1 cellular context compared by ENCODE assay signal in the genomic region with DNA sequence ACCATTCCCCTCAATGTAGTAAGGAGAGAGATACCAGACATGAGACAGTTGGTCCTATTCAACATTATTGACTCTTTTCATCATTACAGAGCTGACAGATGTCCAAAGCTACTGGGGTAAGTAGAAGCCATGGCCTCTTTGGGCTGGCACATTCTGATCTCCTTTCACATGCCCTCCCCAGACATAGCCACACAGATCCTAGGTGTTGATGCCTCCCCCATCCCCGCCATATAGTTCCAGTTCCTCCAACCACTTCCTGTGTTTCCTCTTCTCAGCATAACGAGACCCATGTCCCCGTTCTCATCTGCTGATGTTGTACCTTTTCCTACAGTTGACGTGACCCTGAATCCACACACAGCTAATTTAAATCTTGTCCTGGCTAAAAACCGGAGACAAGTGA.
TF ChIP-seq lines count a peak whose summit lies in the region.

No MANE protein-coding gene starts in this region.

TF ChIP-seq in IMR-90, 13 proteins besides CTCF, POLR2A, EP300 and RAD21:
- TF ChIP-seq, protein P1, sequence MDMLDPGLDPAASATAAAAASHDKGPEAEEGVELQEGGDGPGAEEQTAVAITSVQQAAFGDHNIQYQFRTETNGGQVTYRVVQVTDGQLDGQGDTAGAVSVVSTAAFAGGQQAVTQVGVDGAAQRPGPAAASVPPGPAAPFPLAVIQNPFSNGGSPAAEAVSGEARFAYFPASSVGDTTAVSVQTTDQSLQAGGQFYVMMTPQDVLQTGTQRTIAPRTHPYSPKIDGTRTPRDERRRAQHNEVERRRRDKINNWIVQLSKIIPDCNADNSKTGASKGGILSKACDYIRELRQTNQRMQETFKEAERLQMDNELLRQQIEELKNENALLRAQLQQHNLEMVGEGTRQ (IDR thresholded peaks at IDR 0.05; ENCODE audit: low read depth, low read length), result no peak
- TF ChIP-seq RCOR1 (IDR thresholded peaks at IDR 0.05; ENCODE audit: insufficient replicate concordance, low read length), result no peak
- TF ChIP-seq MAZ (IDR thresholded peaks at IDR 0.05; ENCODE audit: borderline replicate concordance, low read depth, low read length), result no peak
- no peak for TF ChIP-seq RFX5 (IDR thresholded peaks at IDR 0.05; ENCODE audit: low read depth, low read length)
- no peak for TF ChIP-seq NFE2L2 (IDR thresholded peaks at IDR 0.05; ENCODE audit: low read depth, low read length)
- no peak for TF ChIP-seq MAFK (IDR thresholded peaks at IDR 0.05; ENCODE audit: low read depth, low read length)
- TF ChIP-seq FOS (IDR thresholded peaks at IDR 0.05; ENCODE audit: low read depth, low read length), result no peak
TF ChIP-seq in IMR-90: peak in this region for 0.
